Comparison of ENCODE assay signal across 8 cellular contexts in the genomic region with DNA sequence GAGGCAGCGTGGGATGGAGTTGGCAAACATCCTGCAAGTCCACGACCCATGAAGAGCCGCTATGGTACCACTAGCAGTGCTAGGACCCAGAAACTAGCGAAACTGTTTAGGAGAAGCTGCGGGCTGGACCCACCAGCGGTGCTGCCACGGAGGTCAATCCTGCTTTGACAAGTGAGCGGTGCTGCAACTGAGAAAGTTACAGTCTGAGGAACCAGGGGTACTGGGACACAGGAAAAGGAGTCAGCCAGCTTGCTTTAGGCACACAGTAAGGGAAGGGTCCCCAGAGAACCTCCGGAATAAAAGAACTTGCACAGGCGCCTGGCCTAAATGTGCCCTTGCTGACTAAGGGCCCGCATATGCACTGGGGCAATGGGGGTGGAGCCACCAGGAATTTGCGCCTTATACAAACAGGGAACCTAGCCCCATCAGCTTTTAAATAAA. TPM values are rescaled to one million over a fixed set of nuclear protein-coding genes. Genes with fewer than 3 reads are reported as not detected.
DNase-seq lines count a peak whose midpoint lies in the region; ATAC-seq and TF ChIP-seq lines count a peak whose summit lies in the region.

No MANE protein-coding gene starts in this region.

- no peak for DNase-seq in CD4-positive, alpha-beta T cell
- DNase-seq in NB4 (ENCODE audit: low read depth) (peak; percentile 92), coronary artery (ENCODE audit: low spot score) (no peak), globus pallidus (ENCODE audit: low spot score) (no peak)
- DNase-seq in natural killer cell treated with Interleukin-12 subunit alpha and Interleukin-12 subunit beta and Interleukin-15 and Interleukin-18, amount 100 ng/mL, for 72 hours (ENCODE audit: low spot score), result no peak

- H3K27ac Mint-ChIP-seq in CD4-positive, alpha-beta T cell, result peak overlapping the region; percentile 96
- H3K27ac Mint-ChIP-seq in natural killer cell treated with Interleukin-12 subunit alpha and Interleukin-12 subunit beta and Interleukin-15 and Interleukin-18, amount 100 ng/mL, for 72 hours, result peak overlapping the region in 1 of 2 donors; percentile 95

- H3K4me1 Mint-ChIP-seq in CD4-positive, alpha-beta T cell (ENCODE audit: low read depth), result peaks cover 36% of the 10 kb centered on the region
- H3K4me1 Mint-ChIP-seq in natural killer cell treated with Interleukin-12 subunit alpha and Interleukin-12 subunit beta and Interleukin-15 and Interleukin-18, amount 100 ng/mL, for 72 hours (ENCODE audit: low read depth in 2 of 2), result peaks cover 31 to 33% of the 10 kb centered on the region in 2 donors

- H3K9me3 ChIP-seq in CD4-positive, alpha-beta T cell (ENCODE audit: control insufficient read depth, low read length), result no peaks in the 10 kb centered on the region

- H3K27me3 ChIP-seq in CD4-positive, alpha-beta T cell (ENCODE audit: control insufficient read depth, insufficient read depth, low read length), result no peaks in the 10 kb centered on the region

- TF ChIP-seq POLR2A in NB4 (IDR thresholded peaks at IDR 0.05; ENCODE audit: extremely low read depth, insufficient read length), result peak; percentile 44

- H3K4me3 ChIP-seq in NB4 (ENCODE audit: low read depth, low read length) (peak overlapping the region; percentile 85), coronary artery (no peak overlapping the region)

- ATAC-seq in CD4-positive, alpha-beta T cell (ENCODE audit: poor library complexity), result no peak
- ATAC-seq in natural killer cell treated with Interleukin-12 subunit alpha and Interleukin-12 subunit beta and Interleukin-15 and Interleukin-18, amount 100 ng/mL, for 72 hours, result no peak
- no peak for ATAC-seq in GM21528 (IDR thresholded peaks at IDR 0.05; ENCODE audit: low FRiP score, unreplicated experiment)
- no peak for ATAC-seq in HG03139 (IDR thresholded peaks at IDR 0.05; ENCODE audit: unreplicated experiment)
- ATAC-seq in GM19351 (IDR thresholded peaks at IDR 0.05; ENCODE audit: unreplicated experiment), result no peak

- peak overlapping the region; percentile 98 for H3K27ac ChIP-seq in CD4-positive, alpha-beta T cell (ENCODE audit: low read depth, low read length)
- H3K27ac ChIP-seq in coronary artery, result peak overlapping the region; percentile 98 to 99

- intact Hi-C loops in CD4-positive, alpha-beta T cell (cut with DNase I, micrococcal nuclease), result loop anchor here (1.0 to 10.0 kb wide), 6 partner anchors 21 to 331 kb away; partner anchors contain the start of genes ANXA2R (in 1 of the 2), HMGCS1 (in 1 of the 2) and ZNF131 (in 1 of the 2)

- no peak for TF ChIP-seq CTCF in CD4-positive, alpha-beta T cell (IDR thresholded peaks at IDR 0.05)
- no peak for TF ChIP-seq CTCF in NB4 (IDR thresholded peaks at IDR 0.05; ENCODE audit: low read depth, low read length)
- no peak for TF ChIP-seq CTCF in coronary artery (IDR thresholded peaks at IDR 0.05)

- peaks cover 64% of the 10 kb centered on the region for H3K36me3 Mint-ChIP-seq in CD4-positive, alpha-beta T cell (ENCODE audit: low read depth)
- peaks cover 6% of the 10 kb centered on the region for H3K36me3 Mint-ChIP-seq in natural killer cell treated with Interleukin-12 subunit alpha and Interleukin-12 subunit beta and Interleukin-15 and Interleukin-18, amount 100 ng/mL, for 72 hours

- H3K9me3 Mint-ChIP-seq in CD4-positive, alpha-beta T cell, result peaks cover 4% of the 10 kb centered on the region
- no peaks in the 10 kb centered on the region for H3K9me3 Mint-ChIP-seq in natural killer cell treated with Interleukin-12 subunit alpha and Interleukin-12 subunit beta and Interleukin-15 and Interleukin-18, amount 100 ng/mL, for 72 hours

- CTCF ChIA-PET in CD4-positive, alpha-beta T cell (lab: Charles Lee), result interaction anchor here (0.8 to 3.8 kb wide), 5 partner anchors 21 to 421 kb away, joined by 4 to 65 read pairs (median 26); partner anchors contain the start of gene ANXA2R

- H3K4me3 Mint-ChIP-seq in CD4-positive, alpha-beta T cell, result peak overlapping the region; percentile 97
- H3K4me3 Mint-ChIP-seq in natural killer cell treated with Interleukin-12 subunit alpha and Interleukin-12 subunit beta and Interleukin-15 and Interleukin-18, amount 100 ng/mL, for 72 hours, result peak overlapping the region; percentile 50

- POLR2A ChIA-PET in CD4-positive, alpha-beta T cell (lab: Charles Lee), result interaction anchor here (0.7 to 7.5 kb wide), 15 partner anchors 10 to 421 kb away, joined by 3 to 703 read pairs (median 77); partner anchors contain the start of genes ANXA2R, HMGCS1, TMEM267 and ZNF131

- no peaks in the 10 kb centered on the region for H3K27me3 Mint-ChIP-seq in CD4-positive, alpha-beta T cell
- no peaks in the 10 kb centered on the region for H3K27me3 Mint-ChIP-seq in natural killer cell treated with Interleukin-12 subunit alpha and Interleukin-12 subunit beta and Interleukin-15 and Interleukin-18, amount 100 ng/mL, for 72 hours

RNA-seq across cellular contexts. Expression of gene ANXA2R, which starts 23.6 kb away (rescaled TPM):
- 10 to 100 TPM; 45.6 to 48.9 TPM for total RNA-seq in CD4-positive, alpha-beta T cell
- total RNA-seq in natural killer cell treated with Interleukin-12 subunit alpha and Interleukin-12 subunit beta and Interleukin-15 and Interleukin-18, amount 100 ng/mL, for 72 hours, result 1 to 10 TPM; 4.8 to 6.9 TPM

RNA-seq across cellular contexts. Expression of gene ZNF131, which starts 57.0 kb away (rescaled TPM):
- total RNA-seq in CD4-positive, alpha-beta T cell, result 10 to 100 TPM; 71.7 to 72.4 TPM
- 10 to 100 TPM; 39.5 to 59.9 TPM for total RNA-seq in natural killer cell treated with Interleukin-12 subunit alpha and Interleukin-12 subunit beta and Interleukin-15 and Interleukin-18, amount 100 ng/mL, for 72 hours

Comparison
In these comparisons a context has a peak if more than half of its experiments do, and no peak if none do; other contexts are left out.
1. RNA of gene ANXA2R, which starts 23.6 kb away (total RNA-seq): 45.6 to 48.9 TPM in CD4-positive, alpha-beta T cell; 4.8 to 6.9 TPM in natural killer cell treated with Interleukin-12 subunit alpha and Interleukin-12 subunit beta and Interleukin-15 and Interleukin-18, amount 100 ng/mL, for 72 hours; every median in the first group is over 4 times any median in the second.